ENCODE assay signal across 21 cellular contexts in genomic region chr22:27504360-27504759, GRCh38.
"Had no signal": no experiment of that assay in that cellular context is flagged by ENCODE, and none has a peak within 500 bp of the region (broad histone marks: within the 10 kb centered on the region; RNA-seq: fewer than 3 reads in every experiment).

No MANE protein-coding gene starts in this region.

- H3K27me3 ChIP-seq: colonic mucosa, esophagus muscularis mucosa, sigmoid colon, upper lobe of left lung had no signal

- H3K4me1 ChIP-seq: colonic mucosa, sigmoid colon, upper lobe of left lung had no signal

- ATAC-seq: activated T-helper 17 cell treated with anti-CD3 and anti-CD28 coated beads, Interleukin-2, amount 50 U/mL, for 72 hours; effector memory CD8-positive, alpha-beta T cell; left ventricle myocardium superior had no signal

- H3K9me3 ChIP-seq: colonic mucosa, esophagus muscularis mucosa, sigmoid colon, thoracic aorta, upper lobe of left lung had no signal

- DNase-seq: activated CD8-positive, alpha-beta memory T cell treated with anti-CD3 and anti-CD28 coated beads for 24 hours; activated CD8-positive, alpha-beta memory T cell treated with anti-CD3 and anti-CD28 coated beads, Interleukin-2, amount 50 U/mL, for 4 hours; activated naive CD4-positive, alpha-beta T cell; activated naive CD8-positive, alpha-beta T cell treated with anti-CD3 and anti-CD28 coated beads for 36 hours; activated T-cell treated with anti-CD3 and anti-CD28 coated beads, Interleukin-2, amount 50 U/mL, for 24 hours; colonic mucosa; dorsolateral prefrontal cortex; effector memory CD8-positive, alpha-beta T cell; hippocampal formation; left ventricle myocardium superior; occipital lobe; retina; sigmoid colon; stimulated activated CD4-positive, alpha-beta T cell treated with anti-CD3 and anti-CD28 coated beads, Interleukin-4, amount 100 ng/mL, for 24 hours; stimulated activated naive CD4-positive, alpha-beta T cell treated with Interleukin-2 at 50 U/mL for 16 hours; T-helper 1 cell; upper lobe of left lung; WERI-Rb-1 had no signal

- H3K27ac ChIP-seq: colonic mucosa, dorsolateral prefrontal cortex, esophagus muscularis mucosa, sigmoid colon, thoracic aorta, upper lobe of left lung, WERI-Rb-1 had no signal

- H3K36me3 ChIP-seq: colonic mucosa, esophagus muscularis mucosa, sigmoid colon, thoracic aorta, upper lobe of left lung, WERI-Rb-1 had no signal

- H3K4me3 ChIP-seq: colonic mucosa, dorsolateral prefrontal cortex, esophagus muscularis mucosa, sigmoid colon, thoracic aorta, upper lobe of left lung had no signal
